Comparison of ENCODE assay signal across 1 cellular context in the genomic region with DNA sequence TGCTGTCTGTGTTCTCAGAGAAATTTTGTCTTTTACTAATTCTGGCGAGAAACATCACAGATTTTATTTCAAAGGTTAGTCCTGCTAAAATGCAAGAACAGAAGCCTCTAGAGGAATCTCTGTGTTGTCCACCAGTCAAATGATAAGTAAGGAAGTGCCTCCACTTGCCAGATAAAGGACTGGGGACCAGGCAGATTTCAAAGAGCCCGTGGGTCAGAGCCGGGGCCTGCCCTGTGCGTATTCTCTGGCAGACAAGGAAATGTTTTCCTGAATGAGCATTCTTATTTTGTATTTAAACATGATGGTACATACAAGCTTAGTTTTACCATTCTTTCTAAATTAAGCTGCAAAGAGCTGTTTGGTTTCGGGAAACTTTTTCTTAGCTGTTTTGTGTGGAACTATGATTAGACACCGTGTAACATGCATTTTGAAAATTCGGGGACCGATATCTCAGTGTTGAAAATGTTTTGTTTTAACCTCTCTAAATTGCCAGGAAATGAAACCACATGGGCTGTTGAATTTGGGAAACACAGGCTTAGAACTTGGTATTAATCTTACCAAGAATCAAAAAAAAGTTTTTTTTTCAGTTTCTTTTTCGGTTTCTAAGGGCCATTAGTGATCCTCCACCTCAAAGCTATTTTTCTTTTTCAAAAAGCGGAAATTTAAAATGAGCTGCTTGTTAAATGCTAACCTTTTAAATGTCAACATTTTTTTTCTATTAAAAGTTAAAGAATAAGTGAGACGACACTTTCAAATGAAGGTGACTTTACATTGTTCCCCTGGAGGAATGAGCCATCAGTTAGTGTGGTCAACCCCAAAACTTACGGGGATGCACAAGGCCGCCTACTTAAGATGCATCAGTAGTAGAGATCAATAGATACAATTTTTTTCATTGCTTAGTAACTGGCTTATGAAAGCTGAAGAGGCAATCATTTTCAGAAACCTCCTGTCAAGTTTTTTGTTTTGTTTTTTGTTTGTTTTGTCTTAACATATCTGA.
TF ChIP-seq lines count a peak whose summit lies in the region.

No MANE protein-coding gene starts in this region.

TF ChIP-seq in GM12878, 131 proteins besides CTCF, POLR2A, EP300 and RAD21 (continued from another document):
- TF ChIP-seq MTA2 (IDR thresholded peaks at IDR 0.05; ENCODE audit: low read depth), result peak; percentile 46; the same call in 1 of the 2 replicates
- TF ChIP-seq, protein P1, sequence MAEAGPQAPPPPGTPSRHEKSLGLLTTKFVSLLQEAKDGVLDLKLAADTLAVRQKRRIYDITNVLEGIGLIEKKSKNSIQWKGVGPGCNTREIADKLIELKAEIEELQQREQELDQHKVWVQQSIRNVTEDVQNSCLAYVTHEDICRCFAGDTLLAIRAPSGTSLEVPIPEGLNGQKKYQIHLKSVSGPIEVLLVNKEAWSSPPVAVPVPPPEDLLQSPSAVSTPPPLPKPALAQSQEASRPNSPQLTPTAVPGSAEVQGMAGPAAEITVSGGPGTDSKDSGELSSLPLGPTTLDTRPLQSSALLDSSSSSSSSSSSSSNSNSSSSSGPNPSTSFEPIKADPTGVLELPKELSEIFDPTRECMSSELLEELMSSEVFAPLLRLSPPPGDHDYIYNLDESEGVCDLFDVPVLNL (IDR thresholded peaks at IDR 0.05; ENCODE audit: low read depth, low read length), result no peak
- no peak for TF ChIP-seq PML (IDR thresholded peaks at IDR 0.05; ENCODE audit: low read length)
- TF ChIP-seq ATF7 (IDR thresholded peaks at IDR 0.05; ENCODE audit: low read depth), result peak; percentile 50; the same call in 1 of the 2 replicates
- TF ChIP-seq ZSCAN29 (IDR thresholded peaks at IDR 0.05), result no peak
- no peak for TF ChIP-seq EED (IDR thresholded peaks at IDR 0.05; ENCODE audit: low read depth)
- peak; percentile 23; the same call in 1 of the 2 replicates for TF ChIP-seq ZNF384 (IDR thresholded peaks at IDR 0.05; ENCODE audit: borderline replicate concordance, low read depth, low read length)
- TF ChIP-seq, protein P2, sequence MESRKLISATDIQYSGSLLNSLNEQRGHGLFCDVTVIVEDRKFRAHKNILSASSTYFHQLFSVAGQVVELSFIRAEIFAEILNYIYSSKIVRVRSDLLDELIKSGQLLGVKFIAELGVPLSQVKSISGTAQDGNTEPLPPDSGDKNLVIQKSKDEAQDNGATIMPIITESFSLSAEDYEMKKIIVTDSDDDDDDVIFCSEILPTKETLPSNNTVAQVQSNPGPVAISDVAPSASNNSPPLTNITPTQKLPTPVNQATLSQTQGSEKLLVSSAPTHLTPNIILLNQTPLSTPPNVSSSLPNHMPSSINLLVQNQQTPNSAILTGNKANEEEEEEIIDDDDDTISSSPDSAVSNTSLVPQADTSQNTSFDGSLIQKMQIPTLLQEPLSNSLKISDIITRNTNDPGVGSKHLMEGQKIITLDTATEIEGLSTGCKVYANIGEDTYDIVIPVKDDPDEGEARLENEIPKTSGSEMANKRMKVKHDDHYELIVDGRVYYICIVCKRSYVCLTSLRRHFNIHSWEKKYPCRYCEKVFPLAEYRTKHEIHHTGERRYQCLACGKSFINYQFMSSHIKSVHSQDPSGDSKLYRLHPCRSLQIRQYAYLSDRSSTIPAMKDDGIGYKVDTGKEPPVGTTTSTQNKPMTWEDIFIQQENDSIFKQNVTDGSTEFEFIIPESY (IDR thresholded peaks at IDR 0.05), result no peak
- no peak for TF ChIP-seq SMC3 (IDR thresholded peaks at IDR 0.05; ENCODE audit: borderline replicate concordance, low read length)
- no peak for TF ChIP-seq ZNF24 (IDR thresholded peaks at IDR 0.05)
- no peak for TF ChIP-seq ZBED1 (IDR thresholded peaks at IDR 0.05; ENCODE audit: borderline replicate concordance)
- no peak for TF ChIP-seq EGR1 (IDR thresholded peaks at IDR 0.05; ENCODE audit: borderline replicate concordance in 1 of 2, low read depth in 2 of 2, low read length in 2 of 2)
- TF ChIP-seq NBN (IDR thresholded peaks at IDR 0.05), result no peak
- TF ChIP-seq TAF1 (IDR thresholded peaks at IDR 0.05; ENCODE audit: borderline replicate concordance, low read depth, low read length), result no peak
- no peak for TF ChIP-seq ZNF622 (IDR thresholded peaks at IDR 0.05)
- TF ChIP-seq, protein P3, sequence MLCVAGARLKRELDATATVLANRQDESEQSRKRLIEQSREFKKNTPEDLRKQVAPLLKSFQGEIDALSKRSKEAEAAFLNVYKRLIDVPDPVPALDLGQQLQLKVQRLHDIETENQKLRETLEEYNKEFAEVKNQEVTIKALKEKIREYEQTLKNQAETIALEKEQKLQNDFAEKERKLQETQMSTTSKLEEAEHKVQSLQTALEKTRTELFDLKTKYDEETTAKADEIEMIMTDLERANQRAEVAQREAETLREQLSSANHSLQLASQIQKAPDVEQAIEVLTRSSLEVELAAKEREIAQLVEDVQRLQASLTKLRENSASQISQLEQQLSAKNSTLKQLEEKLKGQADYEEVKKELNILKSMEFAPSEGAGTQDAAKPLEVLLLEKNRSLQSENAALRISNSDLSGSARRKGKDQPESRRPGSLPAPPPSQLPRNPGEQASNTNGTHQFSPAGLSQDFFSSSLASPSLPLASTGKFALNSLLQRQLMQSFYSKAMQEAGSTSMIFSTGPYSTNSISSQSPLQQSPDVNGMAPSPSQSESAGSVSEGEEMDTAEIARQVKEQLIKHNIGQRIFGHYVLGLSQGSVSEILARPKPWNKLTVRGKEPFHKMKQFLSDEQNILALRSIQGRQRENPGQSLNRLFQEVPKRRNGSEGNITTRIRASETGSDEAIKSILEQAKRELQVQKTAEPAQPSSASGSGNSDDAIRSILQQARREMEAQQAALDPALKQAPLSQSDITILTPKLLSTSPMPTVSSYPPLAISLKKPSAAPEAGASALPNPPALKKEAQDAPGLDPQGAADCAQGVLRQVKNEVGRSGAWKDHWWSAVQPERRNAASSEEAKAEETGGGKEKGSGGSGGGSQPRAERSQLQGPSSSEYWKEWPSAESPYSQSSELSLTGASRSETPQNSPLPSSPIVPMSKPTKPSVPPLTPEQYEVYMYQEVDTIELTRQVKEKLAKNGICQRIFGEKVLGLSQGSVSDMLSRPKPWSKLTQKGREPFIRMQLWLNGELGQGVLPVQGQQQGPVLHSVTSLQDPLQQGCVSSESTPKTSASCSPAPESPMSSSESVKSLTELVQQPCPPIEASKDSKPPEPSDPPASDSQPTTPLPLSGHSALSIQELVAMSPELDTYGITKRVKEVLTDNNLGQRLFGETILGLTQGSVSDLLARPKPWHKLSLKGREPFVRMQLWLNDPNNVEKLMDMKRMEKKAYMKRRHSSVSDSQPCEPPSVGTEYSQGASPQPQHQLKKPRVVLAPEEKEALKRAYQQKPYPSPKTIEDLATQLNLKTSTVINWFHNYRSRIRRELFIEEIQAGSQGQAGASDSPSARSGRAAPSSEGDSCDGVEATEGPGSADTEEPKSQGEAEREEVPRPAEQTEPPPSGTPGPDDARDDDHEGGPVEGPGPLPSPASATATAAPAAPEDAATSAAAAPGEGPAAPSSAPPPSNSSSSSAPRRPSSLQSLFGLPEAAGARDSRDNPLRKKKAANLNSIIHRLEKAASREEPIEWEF (IDR thresholded peaks at IDR 0.05; ENCODE audit: insufficient replicate concordance, low read depth, low read length), result peak; percentile 68
- TF ChIP-seq BHLHE40 (IDR thresholded peaks at IDR 0.05; ENCODE audit: borderline replicate concordance in 1 of 2, low read depth in 2 of 2, low read length in 1 of 2), result no peak
- TF ChIP-seq SMARCA5 (IDR thresholded peaks at IDR 0.05), result no peak
- TF ChIP-seq WRNIP1 (IDR thresholded peaks at IDR 0.05; ENCODE audit: borderline replicate concordance, low read depth, low read length), result no peak
